ENCODE assay signal across 1 cellular context in genomic region chr2:36597532-36598377, GRCh38.
TF ChIP-seq lines count a peak whose summit lies in the region.

Gene FEZ2 (minus strand): TSS chr2:36598168. CDS start chr2:36598142, 26 bp downstream.

TF ChIP-seq in K562, 482 proteins besides CTCF, POLR2A, EP300 and RAD21 (continued from another document and continues in another):
- no peak for TF ChIP-seq CHD7 (IDR thresholded peaks at IDR 0.05; ENCODE audit: low read depth, low read length)
- no peak for TF ChIP-seq RAD51 (IDR thresholded peaks at IDR 0.05; ENCODE audit: borderline replicate concordance, low read depth)
- TF ChIP-seq ZNF12 (CRISPR knock-in tag; IDR thresholded peaks at IDR 0.05), result no peak
- peak; percentile 61 for TF ChIP-seq VEZF1 (CRISPR knock-in tag; IDR thresholded peaks at IDR 0.05)
- peak; percentile 42 for TF ChIP-seq ETV1 (tag; conservative IDR thresholded peaks at IDR 0.05; ENCODE audit: low read depth)
- no peak for TF ChIP-seq MBD2 (IDR thresholded peaks at IDR 0.05; ENCODE audit: borderline replicate concordance, low read depth)
- no peak for TF ChIP-seq CC2D1A (IDR thresholded peaks at IDR 0.05)
- TF ChIP-seq ZNF436 (CRISPR knock-in tag; IDR thresholded peaks at IDR 0.05), result no peak
- TF ChIP-seq LCOR (CRISPR knock-in tag; IDR thresholded peaks at IDR 0.05), result no peak
- no peak for TF ChIP-seq FOXP4 (CRISPR knock-in tag; IDR thresholded peaks at IDR 0.05; ENCODE audit: borderline replicate concordance)
- TF ChIP-seq ZNF121 (CRISPR knock-in tag; conservative IDR thresholded peaks at IDR 0.05), result no peak
- no peak for TF ChIP-seq TAF1 (IDR thresholded peaks at IDR 0.05; ENCODE audit: control insufficient read depth, extremely low read depth, insufficient read depth, low read length, severe bottlenecking)
- no peak for TF ChIP-seq HIVEP1 (CRISPR knock-in tag; IDR thresholded peaks at IDR 0.05)
- no peak for TF ChIP-seq NCOA4 (IDR thresholded peaks at IDR 0.05; ENCODE audit: partially characterized antibody)
- no peak for TF ChIP-seq FIP1L1 (IDR thresholded peaks at IDR 0.05; ENCODE audit: low read depth, low read length, poor library complexity, severe bottlenecking)
- TF ChIP-seq TFAP4 (CRISPR knock-in tag; IDR thresholded peaks at IDR 0.05; ENCODE audit: borderline replicate concordance), result peak; percentile 33; the same call in 1 of the 2 replicates
- no peak for TF ChIP-seq SREBF1 (IDR thresholded peaks at IDR 0.05; ENCODE audit: borderline replicate concordance, low read depth, low read length)
- TF ChIP-seq PATZ1 (CRISPR knock-in tag; IDR thresholded peaks at IDR 0.05; ENCODE audit: borderline replicate concordance), result no peak
- TF ChIP-seq NR2F6 (CRISPR knock-in tag; IDR thresholded peaks at IDR 0.05), result no peak
- TF ChIP-seq GATAD2A (IDR thresholded peaks at IDR 0.05), result no peak
- TF ChIP-seq KLF6 (CRISPR knock-in tag; IDR thresholded peaks at IDR 0.05; ENCODE audit: borderline replicate concordance), result no peak
- TF ChIP-seq POLR3G (IDR thresholded peaks at IDR 0.05; ENCODE audit: extremely low read depth, insufficient read length, insufficient replicate concordance), result no peak
- peak; percentile 81; the same call in 1 of the 2 replicates for TF ChIP-seq NKRF (IDR thresholded peaks at IDR 0.05; ENCODE audit: borderline replicate concordance)
- TF ChIP-seq ZFX (CRISPR knock-in tag; IDR thresholded peaks at IDR 0.05), result peak; percentile 88
- TF ChIP-seq ZNF583 (CRISPR knock-in tag; IDR thresholded peaks at IDR 0.05), result no peak
- TF ChIP-seq ZNF184 (CRISPR knock-in tag; IDR thresholded peaks at IDR 0.05), result no peak
- TF ChIP-seq WHSC1 (IDR thresholded peaks at IDR 0.05; ENCODE audit: low read length), result no peak
- TF ChIP-seq ZNF41 (CRISPR knock-in tag; conservative IDR thresholded peaks at IDR 0.05), result no peak
- no peak for TF ChIP-seq ILK (tag; IDR thresholded peaks at IDR 0.05; ENCODE audit: borderline replicate concordance, low read depth)
- TF ChIP-seq ZNF639 (CRISPR knock-in tag; conservative IDR thresholded peaks at IDR 0.05 in 1 of 2, IDR thresholded peaks at IDR 0.05 in 1 of 2), result no peak
